ENCODE assay signal across 9 cellular contexts in the genomic region with DNA sequence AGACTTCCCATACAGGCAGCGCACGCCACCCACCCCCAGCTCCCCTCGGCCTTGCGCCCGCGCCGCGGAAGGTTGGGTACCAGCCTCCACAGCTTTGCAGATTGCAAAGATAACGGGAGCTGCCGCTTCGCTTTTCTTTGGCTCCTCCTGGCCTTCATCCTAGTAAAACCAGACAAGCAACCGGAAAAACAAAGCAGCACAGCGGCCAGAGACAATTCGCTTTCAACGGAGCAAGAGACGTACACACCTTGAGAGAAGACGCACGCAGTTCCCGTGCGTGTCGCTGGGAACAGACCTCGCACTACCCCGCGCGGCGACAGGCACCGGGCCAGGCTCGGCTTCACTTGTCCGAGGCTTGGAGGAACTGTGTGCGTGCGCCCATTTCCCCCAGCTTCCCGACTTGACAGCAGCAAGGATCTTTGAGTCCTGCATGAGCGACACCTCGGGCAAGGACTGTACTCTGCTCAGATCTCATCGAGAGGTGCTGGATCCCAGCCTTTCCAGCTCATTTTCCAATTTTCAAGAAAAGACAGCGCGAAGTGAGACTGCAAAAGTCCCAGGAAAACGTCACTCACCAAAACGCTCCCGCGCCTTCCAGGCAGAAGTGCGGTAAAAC. TPM values are rescaled to one million over a fixed set of nuclear protein-coding genes. Genes with fewer than 3 reads are reported as not detected.
A peak's percentile ranks its signal among the peaks of the same experiment; 100 is the strongest.
DNase-seq lines count a peak whose midpoint lies in the region; ATAC-seq, FAIRE-seq and TF ChIP-seq lines count a peak whose summit lies in the region.
"Had no signal": no experiment of that assay in that cellular context is flagged by ENCODE, and none has a peak within 500 bp of the region (broad histone marks: within the 10 kb centered on the region; RNA-seq: fewer than 3 reads in every experiment).

No MANE protein-coding gene starts in this region.

- intact Hi-C loops in kidney (cut with DNase I), result no loop called here

- no peaks in the 10 kb centered on the region for H3K9me3 ChIP-seq in kidney (ENCODE audit: control insufficient read depth in 1 of 2, low read length in 2 of 2)

- TF ChIP-seq CTCF in kidney (IDR thresholded peaks at IDR 0.05; ENCODE audit: borderline replicate concordance, extremely low read depth, insufficient read depth), result no peak

- no peaks in the 10 kb centered on the region for H3K9me3 Mint-ChIP-seq in activated naive CD8-positive, alpha-beta T cell treated with anti-CD3 and anti-CD28 coated beads, Interleukin-2, amount 10 ng/mL, durations not matched to agents 7 days and 5 days
- no peaks in the 10 kb centered on the region for H3K9me3 Mint-ChIP-seq in stimulated activated naive CD8-positive, alpha-beta T cell treated with anti-CD3 and anti-CD28 coated beads, Interleukin-15, Interleukin-2, amounts not matched to agents 100 ng/mL and 50 ng/mL, for 24 hours

- ATAC-seq in activated naive CD8-positive, alpha-beta T cell treated with anti-CD3 and anti-CD28 coated beads, Interleukin-2, amount 10 ng/mL, durations not matched to agents 7 days and 5 days (ENCODE audit: low read depth), result no peak
- ATAC-seq in GM21367 (IDR thresholded peaks at IDR 0.05; ENCODE audit: unreplicated experiment) (no peak), HG02763 (IDR thresholded peaks at IDR 0.05; ENCODE audit: unreplicated experiment) (no peak)

- FAIRE-seq in kidney (lab: Jason Lieb, UNC), result no peak

- no peaks in the 10 kb centered on the region for H3K36me3 ChIP-seq in kidney (ENCODE audit: control insufficient read depth in 1 of 2, insufficient read depth in 2 of 2, low read length in 2 of 2)

- peaks cover 8% of the 10 kb centered on the region for H3K4me1 Mint-ChIP-seq in activated naive CD8-positive, alpha-beta T cell treated with anti-CD3 and anti-CD28 coated beads, Interleukin-2, amount 10 ng/mL, durations not matched to agents 7 days and 5 days
- peaks cover 14% of the 10 kb centered on the region for H3K4me1 Mint-ChIP-seq in stimulated activated naive CD8-positive, alpha-beta T cell treated with anti-CD3 and anti-CD28 coated beads, Interleukin-15, Interleukin-2, amounts not matched to agents 100 ng/mL and 50 ng/mL, for 24 hours (ENCODE audit: low read depth)

- POLR2A ChIA-PET in activated naive CD8-positive, alpha-beta T cell treated with anti-CD3 and anti-CD28 coated beads, Interleukin-2, amount 10 ng/mL, durations not matched to agents 7 days and 5 days (lab: Charles Lee), result no interaction called here

- peak; percentile 55 for DNase-seq in NCI-H1092 treated with DMSO at 0.1 percent for 48 hours (lab: John Stamatoyannopoulos, UW)
- no peak for DNase-seq in NCI-H1092 (lab: John Stamatoyannopoulos, UW)
- DNase-seq in activated naive CD8-positive, alpha-beta T cell treated with anti-CD3 and anti-CD28 coated beads, Interleukin-2, amount 10 ng/mL, durations not matched to agents 7 days and 5 days, result no peak
- no peak for DNase-seq in kidney
- DNase-seq in NCI-H345 treated with DMSO at 0.1 percent for 48 hours (lab: John Stamatoyannopoulos, UW; ENCODE audit: unreplicated experiment), result no peak

- H3K27ac ChIP-seq in kidney (ENCODE audit: low read depth in 2 of 2, low read length in 2 of 2), result no peak overlapping the region
- H3K27ac ChIP-seq: 22Rv1 had no signal

- H3K4me3 ChIP-seq in kidney (ENCODE audit: low read length in 2 of 2), result peak overlapping the region; percentile 51 to 53

- no peaks in the 10 kb centered on the region for H3K36me3 Mint-ChIP-seq in activated naive CD8-positive, alpha-beta T cell treated with anti-CD3 and anti-CD28 coated beads, Interleukin-2, amount 10 ng/mL, durations not matched to agents 7 days and 5 days
- no peaks in the 10 kb centered on the region for H3K36me3 Mint-ChIP-seq in stimulated activated naive CD8-positive, alpha-beta T cell treated with anti-CD3 and anti-CD28 coated beads, Interleukin-15, Interleukin-2, amounts not matched to agents 100 ng/mL and 50 ng/mL, for 24 hours (ENCODE audit: low read depth)

- peaks cover 0 to 12% of the 10 kb centered on the region in 2 donors for H3K4me1 ChIP-seq in kidney (ENCODE audit: control insufficient read depth in 1 of 2, insufficient read depth in 1 of 2, low read depth in 1 of 2, low read length in 2 of 2)

- H3K4me3 Mint-ChIP-seq in activated naive CD8-positive, alpha-beta T cell treated with anti-CD3 and anti-CD28 coated beads, Interleukin-2, amount 10 ng/mL, durations not matched to agents 7 days and 5 days, result peak overlapping the region; percentile 72
- H3K4me3 Mint-ChIP-seq in stimulated activated naive CD8-positive, alpha-beta T cell treated with anti-CD3 and anti-CD28 coated beads, Interleukin-15, Interleukin-2, amounts not matched to agents 100 ng/mL and 50 ng/mL, for 24 hours, result peak overlapping the region; percentile 71

- peaks cover 71% of the 10 kb centered on the region for H3K27me3 Mint-ChIP-seq in activated naive CD8-positive, alpha-beta T cell treated with anti-CD3 and anti-CD28 coated beads, Interleukin-2, amount 10 ng/mL, durations not matched to agents 7 days and 5 days
- H3K27me3 Mint-ChIP-seq in stimulated activated naive CD8-positive, alpha-beta T cell treated with anti-CD3 and anti-CD28 coated beads, Interleukin-15, Interleukin-2, amounts not matched to agents 100 ng/mL and 50 ng/mL, for 24 hours, result peaks cover 72% of the 10 kb centered on the region

- no peak overlapping the region for H3K9ac ChIP-seq in kidney (ENCODE audit: low read length in 2 of 2)

- no peak overlapping the region for H3K27ac Mint-ChIP-seq in activated naive CD8-positive, alpha-beta T cell treated with anti-CD3 and anti-CD28 coated beads, Interleukin-2, amount 10 ng/mL, durations not matched to agents 7 days and 5 days
- H3K27ac Mint-ChIP-seq in stimulated activated naive CD8-positive, alpha-beta T cell treated with anti-CD3 and anti-CD28 coated beads, Interleukin-15, Interleukin-2, amounts not matched to agents 100 ng/mL and 50 ng/mL, for 24 hours, result no peak overlapping the region

RNA-seq across cellular contexts. Expression of a gene that starts 1.0 kb away (rescaled TPM):
- total RNA-seq in activated naive CD8-positive, alpha-beta T cell treated with anti-CD3 and anti-CD28 coated beads, Interleukin-2, amount 10 ng/mL, durations not matched to agents 7 days and 5 days, result not detected
- total RNA-seq in kidney, result 13.8 TPM
- polyA plus RNA-seq in kidney (ENCODE audit: insufficient read depth, low read depth, low replicate concordance), result 1.8 TPM

Comparison
In these comparisons a context has a peak if more than half of its experiments do, and no peak if none do; other contexts are left out.
1. RNA of a gene that starts 1.0 kb away (total RNA-seq): 13.8 TPM in kidney (single experiment); not detected in activated naive CD8-positive, alpha-beta T cell treated with anti-CD3 and anti-CD28 coated beads, Interleukin-2, amount 10 ng/mL, durations not matched to agents 7 days and 5 days; every median in the first group is over 10 times any median in the second.